9 cellular contexts compared by ENCODE assay signal in the genomic region with DNA sequence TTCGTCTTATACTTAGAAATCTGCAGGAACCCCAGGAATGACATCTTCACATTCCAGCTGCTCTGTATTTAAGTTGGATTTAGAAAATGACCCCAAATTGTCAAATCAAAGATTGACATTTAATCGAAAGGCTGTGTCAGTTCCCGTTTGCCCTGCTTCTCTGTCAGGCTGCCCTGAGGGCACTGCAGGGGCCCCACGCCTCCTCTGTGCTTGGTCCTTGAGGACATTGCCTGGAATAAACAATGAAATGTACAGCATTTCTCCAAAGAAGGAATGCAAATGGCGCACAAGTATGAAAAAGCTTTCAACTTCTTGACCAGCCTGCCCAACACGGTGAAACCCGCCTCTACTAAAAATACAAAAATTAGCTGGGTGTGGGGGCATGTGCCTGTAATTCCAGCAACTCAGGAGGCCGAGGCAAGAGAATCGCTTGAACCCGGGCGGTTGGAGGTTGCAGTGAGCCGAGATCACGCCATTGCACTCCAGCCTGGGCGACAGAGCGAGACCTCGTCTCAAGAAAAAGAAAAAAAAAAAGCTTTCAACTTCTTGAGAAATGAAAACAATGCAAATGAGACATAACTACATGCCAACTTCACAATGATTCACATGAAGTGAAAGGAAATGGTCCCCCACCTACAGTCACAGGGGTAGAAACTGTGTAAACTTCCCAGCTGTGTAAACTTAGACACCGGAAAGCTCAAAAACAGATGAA. TPM values are rescaled to one million over a fixed set of nuclear protein-coding genes. Genes with fewer than 3 reads are reported as not detected.
DNase-seq lines count a peak whose midpoint lies in the region; ATAC-seq and TF ChIP-seq lines count a peak whose summit lies in the region.
"Had no signal": no experiment of that assay in that cellular context is flagged by ENCODE, and none has a peak within 500 bp of the region (broad histone marks: within the 10 kb centered on the region; RNA-seq: fewer than 3 reads in every experiment).

No MANE protein-coding gene starts in this region.

- H3K27ac Mint-ChIP-seq in chondrocyte (ENCODE audit: unreplicated experiment), result peak overlapping the region; percentile 28

- no peaks in the 10 kb centered on the region for H3K36me3 ChIP-seq in GM06990 (ENCODE audit: control insufficient read depth, insufficient read depth, low read length)

- no peak overlapping the region for H3K4me3 Mint-ChIP-seq in chondrocyte (ENCODE audit: unreplicated experiment)

- H3K27me3 ChIP-seq in GM06990 (replicated peaks; ENCODE audit: control insufficient read depth, insufficient read depth, low read length) (no peaks in the 10 kb centered on the region), dorsolateral prefrontal cortex (peaks cover 0 to 23% (median 0%) of the 10 kb centered on the region in 45 donors)

- ATAC-seq in GM19372 (IDR thresholded peaks at IDR 0.05; ENCODE audit: low read depth, unreplicated experiment) (peak; percentile 72), HG03342 (IDR thresholded peaks at IDR 0.05; ENCODE audit: unreplicated experiment) (peak; percentile 69)

- H3K27ac ChIP-seq in dorsolateral prefrontal cortex, result no peak overlapping the region

- H3K4me3 ChIP-seq in GM06990 (replicated peaks; ENCODE audit: low read depth, low read length) (no peak overlapping the region), dorsolateral prefrontal cortex (no peak overlapping the region)

- DNase-seq in GM06990 (ENCODE audit: extremely low read depth, insufficient read length), result peak; percentile 33
- DNase-seq in chondrocyte (ENCODE audit: low spot score), result no peak
- DNase-seq in epidermal melanocyte (ENCODE audit: insufficient read length, low spot score), result no peak
- no peak for DNase-seq in SK-N-DZ (ENCODE audit: low spot score)
- no peak for DNase-seq in dorsolateral prefrontal cortex
- no peak for DNase-seq in NCI-H526 treated with DMSO at 0.1 percent for 48 hours (lab: John Stamatoyannopoulos, UW)
- DNase-seq: DND-41 had no signal

- peaks cover 42% of the 10 kb centered on the region for H3K4me1 Mint-ChIP-seq in chondrocyte (ENCODE audit: low read depth)

- no peak for TF ChIP-seq CTCF in GM06990 (IDR thresholded peaks at IDR 0.05; ENCODE audit: insufficient read depth, low read length, poor library complexity, severe bottlenecking)
- no peak for TF ChIP-seq CTCF in chondrocyte (IDR thresholded peaks at IDR 0.05)
- TF ChIP-seq CTCF in dorsolateral prefrontal cortex (IDR thresholded peaks at IDR 0.05 in 54 of 56, conservative IDR thresholded peaks at IDR 0.05 in 2 of 56; ENCODE audit: low read depth in 1 of 56, partially characterized antibody in 56 of 56), result no peak

- H3K9me3 Mint-ChIP-seq in chondrocyte (ENCODE audit: low read depth), result no peaks in the 10 kb centered on the region

- H3K36me3 Mint-ChIP-seq in chondrocyte (ENCODE audit: low read depth), result no peaks in the 10 kb centered on the region

- H3K27me3 Mint-ChIP-seq in chondrocyte (ENCODE audit: low read depth), result peaks cover 5% of the 10 kb centered on the region

- intact Hi-C loops in dorsolateral prefrontal cortex (cut with DNase I), result no loop called here

RNA-seq across cellular contexts. Expression of gene TMPRSS3, which starts 3.0 kb away (rescaled TPM):
- total RNA-seq in chondrocyte, result 0.22 TPM in 1 of 3 replicates, not detected in the others
- polyA plus RNA-seq in SK-N-DZ (2014; cell fraction: cytosol; rRNA removed), result 0.12 TPM in 1 of 2 replicates, not detected in the other
- not detected in 2 replicates for polyA plus RNA-seq in SK-N-DZ (2014; cell fraction: nucleus; rRNA removed)
- total RNA-seq in dorsolateral prefrontal cortex, result 10 to 100 TPM in 2 of 120 experiments, 1 to 10 TPM in 107, under 1 TPM in 10, not detected in 1; 0.39 to 14.8 (median 2.8) TPM

RNA-seq across cellular contexts. Expression of gene UBASH3A, which starts 10.8 kb away (rescaled TPM):
- not detected in 3 replicates for total RNA-seq in chondrocyte
- not detected in 2 replicates for polyA plus RNA-seq in SK-N-DZ (2014; cell fraction: cytosol; rRNA removed)
- not detected in 2 replicates for polyA plus RNA-seq in SK-N-DZ (2014; cell fraction: nucleus; rRNA removed)
- total RNA-seq in dorsolateral prefrontal cortex, result 1 to 10 TPM in 2 of 120 experiments, under 1 TPM in 6, not detected in 112; 0.21 to 1.4 (median 0.60) TPM

RNA-seq across cellular contexts. Expression of gene TFF1, which starts 26.6 kb away (rescaled TPM):
- not detected in 3 replicates for total RNA-seq in chondrocyte
- not detected in 2 replicates for polyA plus RNA-seq in SK-N-DZ (2014; cell fraction: cytosol; rRNA removed)
- polyA plus RNA-seq in SK-N-DZ (2014; cell fraction: nucleus; rRNA removed), result not detected in 2 replicates
- total RNA-seq in dorsolateral prefrontal cortex, result not detected

RNA-seq across cellular contexts. Expression of gene TFF2, which starts 42.1 kb away (rescaled TPM):
- total RNA-seq in chondrocyte (not detected in 3 replicates), dorsolateral prefrontal cortex (not detected)
- not detected in 2 replicates for polyA plus RNA-seq in SK-N-DZ (2014; cell fraction: cytosol; rRNA removed)
- not detected in 2 replicates for polyA plus RNA-seq in SK-N-DZ (2014; cell fraction: nucleus; rRNA removed)
